1 cellular context compared by ENCODE assay signal in the genomic region with DNA sequence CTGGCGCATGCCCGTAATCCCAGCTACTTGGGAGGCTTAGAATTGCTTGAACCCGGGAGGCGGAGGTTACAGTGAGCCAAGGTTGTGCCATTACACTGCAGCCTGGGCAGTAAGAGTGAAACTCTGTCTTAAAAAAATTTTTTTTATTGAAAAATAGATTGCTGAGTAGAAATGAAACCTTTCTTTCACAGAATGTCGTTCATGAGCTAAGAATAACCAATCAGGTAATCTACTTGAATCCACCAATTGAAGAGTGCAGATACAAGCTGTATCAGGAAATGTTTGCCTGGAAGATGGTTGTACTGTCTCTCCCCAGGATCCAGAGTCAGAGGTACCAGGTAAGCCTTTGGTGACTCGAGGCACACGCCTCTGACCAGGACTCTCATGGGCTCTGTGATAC.
TF ChIP-seq lines count a peak whose summit lies in the region.

No MANE protein-coding gene starts in this region.

TF ChIP-seq in WTC11, 78 proteins besides CTCF, POLR2A, EP300 and RAD21 (continued from another document):
- TF ChIP-seq, protein P1, sequence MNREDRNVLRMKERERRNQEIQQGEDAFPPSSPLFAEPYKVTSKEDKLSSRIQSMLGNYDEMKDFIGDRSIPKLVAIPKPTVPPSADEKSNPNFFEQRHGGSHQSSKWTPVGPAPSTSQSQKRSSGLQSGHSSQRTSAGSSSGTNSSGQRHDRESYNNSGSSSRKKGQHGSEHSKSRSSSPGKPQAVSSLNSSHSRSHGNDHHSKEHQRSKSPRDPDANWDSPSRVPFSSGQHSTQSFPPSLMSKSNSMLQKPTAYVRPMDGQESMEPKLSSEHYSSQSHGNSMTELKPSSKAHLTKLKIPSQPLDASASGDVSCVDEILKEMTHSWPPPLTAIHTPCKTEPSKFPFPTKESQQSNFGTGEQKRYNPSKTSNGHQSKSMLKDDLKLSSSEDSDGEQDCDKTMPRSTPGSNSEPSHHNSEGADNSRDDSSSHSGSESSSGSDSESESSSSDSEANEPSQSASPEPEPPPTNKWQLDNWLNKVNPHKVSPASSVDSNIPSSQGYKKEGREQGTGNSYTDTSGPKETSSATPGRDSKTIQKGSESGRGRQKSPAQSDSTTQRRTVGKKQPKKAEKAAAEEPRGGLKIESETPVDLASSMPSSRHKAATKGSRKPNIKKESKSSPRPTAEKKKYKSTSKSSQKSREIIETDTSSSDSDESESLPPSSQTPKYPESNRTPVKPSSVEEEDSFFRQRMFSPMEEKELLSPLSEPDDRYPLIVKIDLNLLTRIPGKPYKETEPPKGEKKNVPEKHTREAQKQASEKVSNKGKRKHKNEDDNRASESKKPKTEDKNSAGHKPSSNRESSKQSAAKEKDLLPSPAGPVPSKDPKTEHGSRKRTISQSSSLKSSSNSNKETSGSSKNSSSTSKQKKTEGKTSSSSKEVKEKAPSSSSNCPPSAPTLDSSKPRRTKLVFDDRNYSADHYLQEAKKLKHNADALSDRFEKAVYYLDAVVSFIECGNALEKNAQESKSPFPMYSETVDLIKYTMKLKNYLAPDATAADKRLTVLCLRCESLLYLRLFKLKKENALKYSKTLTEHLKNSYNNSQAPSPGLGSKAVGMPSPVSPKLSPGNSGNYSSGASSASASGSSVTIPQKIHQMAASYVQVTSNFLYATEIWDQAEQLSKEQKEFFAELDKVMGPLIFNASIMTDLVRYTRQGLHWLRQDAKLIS (CRISPR knock-in tag; IDR thresholded peaks at IDR 0.05; ENCODE audit: borderline replicate concordance), result no peak
- TF ChIP-seq PRRX2 (CRISPR knock-in tag; IDR thresholded peaks at IDR 0.05) (no peak), CREM (CRISPR knock-in tag; IDR thresholded peaks at IDR 0.05) (no peak), GTF2I (CRISPR knock-in tag; conservative IDR thresholded peaks at IDR 0.05) (no peak)
